Comparison of ENCODE assay signal across 8 cellular contexts in the genomic region with DNA sequence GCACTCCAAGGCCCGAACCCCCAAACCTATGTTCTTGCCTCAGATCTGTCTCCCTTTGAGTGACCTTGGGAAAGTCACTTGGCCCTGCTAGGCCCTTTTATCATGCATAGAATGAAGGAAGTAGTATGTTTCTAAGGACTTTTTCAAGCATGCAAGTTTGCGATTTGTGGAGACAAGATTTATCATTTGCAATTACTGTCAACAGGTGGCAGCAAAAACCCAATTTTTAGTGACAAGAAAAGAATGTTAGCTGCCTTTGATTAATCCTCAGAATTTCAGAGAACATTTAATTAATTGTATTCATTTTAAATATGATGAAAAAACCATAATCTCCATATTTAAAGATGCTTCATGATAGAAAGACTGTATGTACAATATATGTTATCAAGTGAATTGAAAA. TPM values are rescaled to one million over a fixed set of nuclear protein-coding genes. Genes with fewer than 3 reads are reported as not detected.
DNase-seq lines count a peak whose midpoint lies in the region; ATAC-seq and TF ChIP-seq lines count a peak whose summit lies in the region.
"Had no signal": no experiment of that assay in that cellular context is flagged by ENCODE, and none has a peak within 500 bp of the region (broad histone marks: within the 10 kb centered on the region; RNA-seq: fewer than 3 reads in every experiment).

No MANE protein-coding gene starts in this region.

- H3K9me3 ChIP-seq in HEK293 (ENCODE audit: control insufficient read depth, insufficient read depth, low read depth, low read length), result no peaks in the 10 kb centered on the region
- H3K9me3 ChIP-seq in PC-3 (ENCODE audit: low read length), result no peaks in the 10 kb centered on the region
- no peaks in the 10 kb centered on the region for H3K9me3 ChIP-seq in endodermal cell (ENCODE audit: control insufficient read depth, low read length)
- H3K9me3 ChIP-seq in osteoblast (ENCODE audit: low read depth, low read length), result no peaks in the 10 kb centered on the region

- H3K36me3 ChIP-seq in HEK293 (ENCODE audit: control insufficient read depth in 2 of 2, insufficient read depth in 1 of 2, low read length in 2 of 2) (no peaks in the 10 kb centered on the region), PC-3 (ENCODE audit: low read depth, low read length) (no peaks in the 10 kb centered on the region), endodermal cell (ENCODE audit: control insufficient read depth, insufficient read depth, low read length) (no peaks in the 10 kb centered on the region), osteoblast (ENCODE audit: insufficient read depth, low read length) (no peaks in the 10 kb centered on the region)

- H3K9me2 ChIP-seq in PC-3 (replicated peaks; ENCODE audit: low read length), result no peaks in the 10 kb centered on the region

- peak; percentile 64 for DNase-seq in DMS53 (lab: John Stamatoyannopoulos, UW)
- DNase-seq in PC-3, result peak; percentile 75
- peak; percentile 48 for DNase-seq in endodermal cell
- peak; percentile 68 for DNase-seq in osteoblast (ENCODE audit: insufficient read length, low spot score, missing footprints)
- DNase-seq: activated B cell treated with CpG ODN at 0.5 μM for 24 hours had no signal

- H3K27me3 ChIP-seq in PC-3 (ENCODE audit: low read length) (no peaks in the 10 kb centered on the region), endodermal cell (ENCODE audit: control insufficient read depth, insufficient read depth, low read length, poor library complexity, severe bottlenecking) (no peaks in the 10 kb centered on the region), osteoblast (ENCODE audit: insufficient read depth, low read length) (no peaks in the 10 kb centered on the region)

- POLR2A ChIA-PET in HEK293 (lab: Yijun Ruan, JAX) (interaction anchor here (0.7 kb wide), 2 partner anchors 37 to 653 kb away, joined by 6 read pairs; no protein-coding TSS in a partner anchor), PC-3 (lab: Charles Lee; ENCODE audit: unreplicated experiment) (interaction anchor here (0.6 kb wide), 1 partner anchor 653 kb away, joined by 4 read pairs; no protein-coding TSS in a partner anchor)

- H3K4me3 ChIP-seq in HEK293 (ENCODE audit: low read depth, low read length), result no peak overlapping the region
- H3K4me3 ChIP-seq in PC-3 (ENCODE audit: low read length), result no peak overlapping the region
- H3K4me3 ChIP-seq in endodermal cell (ENCODE audit: low read length), result no peak overlapping the region
- no peak overlapping the region for H3K4me3 ChIP-seq in osteoblast (ENCODE audit: insufficient read depth, low read length)

- 20 to 45% methylated on average over 1 to 2 of the region's 2 CpGs for WGBS in endodermal cell (ENCODE audit: insufficient coverage in 1 of 2, insufficient read length in 1 of 2), 2 experiments

- CTCF ChIA-PET in HEK293 (lab: Yijun Ruan, JAX) (interaction anchor here (0.6 to 6.0 kb wide), 52 partner anchors 8 to 1135 kb away, joined by 3 to 45 read pairs (median 4); a partner anchor contains a TSS), PC-3 (lab: Charles Lee) (interaction anchor here (0.6 kb wide), 2 partner anchors 43 to 561 kb away, joined by 3 read pairs; no protein-coding TSS in a partner anchor)

- H3K4me1 Mint-ChIP-seq in endodermal cell, result peaks cover 14% of the 10 kb centered on the region
- H3K4me1 Mint-ChIP-seq: activated B cell treated with CpG ODN at 0.5 μM for 24 hours had no signal

- H3K27ac ChIP-seq in HEK293 (ENCODE audit: extremely low read depth, low read depth, low read length), result no peak overlapping the region
- no peak overlapping the region for H3K27ac ChIP-seq in PC-3 (ENCODE audit: low read length)
- H3K27ac ChIP-seq in endodermal cell (ENCODE audit: low read depth, low read length), result no peak overlapping the region
- H3K27ac ChIP-seq in osteoblast (ENCODE audit: low read depth, low read length), result no peak overlapping the region

- H3K9ac ChIP-seq in PC-3 (ENCODE audit: low read length) (no peak overlapping the region), endodermal cell (ENCODE audit: extremely low read depth, low read length, poor library complexity, severe bottlenecking) (no peak overlapping the region)

- H4K20me1 ChIP-seq in PC-3 (ENCODE audit: low read length) (no peaks in the 10 kb centered on the region), osteoblast (ENCODE audit: insufficient read depth, low read length) (no peaks in the 10 kb centered on the region)

- H3K4me1 ChIP-seq in HEK293 (ENCODE audit: control insufficient read depth, insufficient read depth, low read length) (no peaks in the 10 kb centered on the region), PC-3 (ENCODE audit: insufficient read depth, low read length) (peaks cover 51% of the 10 kb centered on the region), endodermal cell (ENCODE audit: control insufficient read depth, insufficient read depth, low read length) (peaks cover 9% of the 10 kb centered on the region), osteoblast (ENCODE audit: insufficient read depth, low read length) (peaks cover 40% of the 10 kb centered on the region)

- TF ChIP-seq CTCF in HEK293 (tag by site-specific recombination; IDR thresholded peaks at IDR 0.05) (no peak), PC-3 (conservative IDR thresholded peaks at IDR 0.05; ENCODE audit: low read depth, low read length) (peak; percentile 65), endodermal cell (conservative IDR thresholded peaks at IDR 0.05) (peak; percentile 79), osteoblast (IDR thresholded peaks at IDR 0.05; ENCODE audit: extremely low read depth, low read depth, low read length) (peak; percentile 57)

- H3K9me3 Mint-ChIP-seq in endodermal cell, result no peaks in the 10 kb centered on the region
- H3K9me3 Mint-ChIP-seq: activated B cell treated with CpG ODN at 0.5 μM for 24 hours had no signal

- 0 out of 2 replicates have a peak overlapping the region, but pooled peaks have one; percentile 24 for H2AFZ ChIP-seq in PC-3 (ENCODE audit: low read length)
- no peak overlapping the region for H2AFZ ChIP-seq in osteoblast (ENCODE audit: low read length)

- no TSS peak for BruUV-seq in PC-3 (replicated peaks; lab: Mats Ljungman, UMichigan)

- no peaks in the 10 kb centered on the region for H3K27me3 Mint-ChIP-seq in endodermal cell (ENCODE audit: insufficient read depth)

- H3K79me2 ChIP-seq in PC-3 (ENCODE audit: low read length) (no peaks in the 10 kb centered on the region), osteoblast (ENCODE audit: insufficient read depth, low read length) (no peaks in the 10 kb centered on the region)

- no peak overlapping the region for H3K27ac Mint-ChIP-seq in endodermal cell
- H3K27ac Mint-ChIP-seq: activated B cell treated with CpG ODN at 0.5 μM for 24 hours had no signal

- no peaks in the 10 kb centered on the region for H3K36me3 Mint-ChIP-seq in endodermal cell (ENCODE audit: low read depth)

- intact Hi-C loops in PC-3 (cut with micrococcal nuclease), result loop anchor here (1.0 to 10.0 kb wide), 7 partner anchors 164 to 871 kb away; no protein-coding TSS in a partner anchor

- no peak for ATAC-seq in PC-3
- no peak for ATAC-seq in HG02938 (IDR thresholded peaks at IDR 0.05; ENCODE audit: unreplicated experiment)
- ATAC-seq in HG02840 (IDR thresholded peaks at IDR 0.05; ENCODE audit: low FRiP score, unreplicated experiment), result no peak

- no peak overlapping the region for H3K4me3 Mint-ChIP-seq in endodermal cell
- H3K4me3 Mint-ChIP-seq: activated B cell treated with CpG ODN at 0.5 μM for 24 hours had no signal

- peak overlapping the region; percentile 14; the same call in 1 of the 2 replicates for H3K4me2 ChIP-seq in PC-3 (ENCODE audit: low read length)
- no peak overlapping the region for H3K4me2 ChIP-seq in osteoblast (ENCODE audit: insufficient read depth, low read length)

- H3F3A ChIP-seq in PC-3 (ENCODE audit: low read length, unreplicated experiment), result peaks cover 4% of the 10 kb centered on the region

TF ChIP-seq in HEK293, 187 proteins besides CTCF, POLR2A, EP300 and RAD21:
- TF ChIP-seq SCRT2 (tag by site-specific recombination; IDR thresholded peaks at IDR 0.05), result 0 out of 2 replicates have a peak, but pooled peaks have one; percentile 28
- no peak for TF ChIP-seq ZNF596 (tag by site-specific recombination; IDR thresholded peaks at IDR 0.05)
- peak; percentile 77 for TF ChIP-seq ZNF654 (tag by site-specific recombination; IDR thresholded peaks at IDR 0.05; ENCODE audit: low read depth)
- no peak for TF ChIP-seq SP2 (tag by site-specific recombination; IDR thresholded peaks at IDR 0.05)
- TF ChIP-seq, protein P1, sequence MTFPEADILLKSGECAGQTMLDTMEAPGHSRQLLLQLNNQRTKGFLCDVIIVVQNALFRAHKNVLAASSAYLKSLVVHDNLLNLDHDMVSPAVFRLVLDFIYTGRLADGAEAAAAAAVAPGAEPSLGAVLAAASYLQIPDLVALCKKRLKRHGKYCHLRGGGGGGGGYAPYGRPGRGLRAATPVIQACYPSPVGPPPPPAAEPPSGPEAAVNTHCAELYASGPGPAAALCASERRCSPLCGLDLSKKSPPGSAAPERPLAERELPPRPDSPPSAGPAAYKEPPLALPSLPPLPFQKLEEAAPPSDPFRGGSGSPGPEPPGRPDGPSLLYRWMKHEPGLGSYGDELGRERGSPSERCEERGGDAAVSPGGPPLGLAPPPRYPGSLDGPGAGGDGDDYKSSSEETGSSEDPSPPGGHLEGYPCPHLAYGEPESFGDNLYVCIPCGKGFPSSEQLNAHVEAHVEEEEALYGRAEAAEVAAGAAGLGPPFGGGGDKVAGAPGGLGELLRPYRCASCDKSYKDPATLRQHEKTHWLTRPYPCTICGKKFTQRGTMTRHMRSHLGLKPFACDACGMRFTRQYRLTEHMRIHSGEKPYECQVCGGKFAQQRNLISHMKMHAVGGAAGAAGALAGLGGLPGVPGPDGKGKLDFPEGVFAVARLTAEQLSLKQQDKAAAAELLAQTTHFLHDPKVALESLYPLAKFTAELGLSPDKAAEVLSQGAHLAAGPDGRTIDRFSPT (tag by site-specific recombination; IDR thresholded peaks at IDR 0.05), result no peak
- 0 out of 2 replicates have a peak, but pooled peaks have one; percentile 21 for TF ChIP-seq ZNF335 (tag by site-specific recombination; conservative IDR thresholded peaks at IDR 0.05)

RNA-seq across cellular contexts. Expression of a gene that starts 28.3 kb away (rescaled TPM):
- 16.9 and 18.5 TPM in 2 replicates for total RNA-seq in PC-3 (2014; rRNA removed)
- 10 to 100 TPM; 42.9 to 52.2 TPM for total RNA-seq in endodermal cell
- 44.4 TPM for polyA plus RNA-seq in endodermal cell (2013, experiment 1 of 2)
- 42.4 TPM for polyA plus RNA-seq in endodermal cell (2013, experiment 2 of 2)
- total RNA-seq in osteoblast, result 15.0 and 17.7 TPM in 2 replicates
